In the genomic region with DNA sequence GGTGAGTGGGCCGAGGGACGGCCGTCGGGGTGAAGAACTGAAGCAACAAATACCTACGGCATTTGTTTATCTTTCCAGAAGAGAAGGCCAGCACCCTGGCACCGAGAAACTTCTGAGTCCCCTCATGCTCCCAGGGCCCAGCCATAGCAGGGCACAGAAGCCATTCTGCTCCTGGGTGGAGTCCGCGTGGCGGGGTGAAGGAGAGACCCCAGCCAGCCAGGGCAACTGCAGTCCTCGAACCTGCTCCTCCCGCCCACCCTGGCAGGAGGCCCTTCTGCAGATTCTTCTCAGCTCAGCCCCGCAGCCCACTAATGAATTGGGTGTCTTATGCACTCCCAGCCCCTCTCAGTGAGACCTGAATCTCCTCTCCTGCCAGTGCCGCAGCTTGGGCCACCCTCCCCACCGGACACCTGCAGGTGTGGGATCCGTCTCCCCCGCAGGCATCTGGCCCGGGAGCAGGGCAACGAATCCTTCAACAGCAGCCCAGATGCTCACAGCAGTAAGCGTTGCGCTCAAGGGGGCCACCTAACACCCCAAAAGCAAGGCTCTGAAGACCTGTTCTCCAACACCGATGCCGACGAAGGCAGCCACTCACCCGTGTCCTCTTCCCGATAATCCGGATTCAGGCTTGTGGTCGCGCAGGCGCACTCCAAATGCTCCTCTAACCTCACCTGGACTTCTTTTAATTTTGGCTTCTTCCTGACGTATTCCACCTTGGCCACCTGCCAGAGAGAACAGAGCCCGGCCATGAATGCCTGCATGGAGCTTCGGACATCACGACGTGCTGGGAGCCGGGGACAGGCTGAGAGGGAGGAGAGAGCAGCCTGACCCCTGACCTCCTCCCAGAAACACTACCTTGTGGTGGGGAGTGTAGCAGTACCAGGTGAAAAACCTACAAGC, we compare ENCODE assay signal across 24 cellular contexts. TPM values are rescaled to one million over a fixed set of nuclear protein-coding genes. Genes with fewer than 3 reads are reported as not detected.
DNase-seq lines count a peak whose midpoint lies in the region; ATAC-seq, FAIRE-seq and TF ChIP-seq lines count a peak whose summit lies in the region.
"Had no signal": no experiment of that assay in that cellular context is flagged by ENCODE, and none has a peak within 500 bp of the region (broad histone marks: within the 10 kb centered on the region; RNA-seq: fewer than 3 reads in every experiment).

No MANE protein-coding gene starts in this region.

- no peaks in the 10 kb centered on the region for H3K9me3 Mint-ChIP-seq in natural killer cell
- H3K9me3 Mint-ChIP-seq: HFFc6 had no signal

- H3K36me3 ChIP-seq in WERI-Rb-1 (no peaks in the 10 kb centered on the region), right lobe of liver (no peaks in the 10 kb centered on the region), sigmoid colon (peaks cover 0 to 49% (median 32%) of the 10 kb centered on the region in 4 donors)
- H3K36me3 ChIP-seq: uterus had no signal

- H3K4me3 Mint-ChIP-seq in natural killer cell: no peak overlapping the region
- H3K4me3 Mint-ChIP-seq: HFFc6 had no signal

- TF ChIP-seq EP300 in sigmoid colon (IDR thresholded peaks at IDR 0.05): no peak

- ATAC-seq in right lobe of liver (no peak), natural killer cell (no peak), GM21515 (IDR thresholded peaks at IDR 0.05; ENCODE audit: unreplicated experiment) (no peak)
- ATAC-seq: body of pancreas had no signal

- DNase-seq in WERI-Rb-1 (peak; percentile 48), dorsolateral prefrontal cortex (peak in 1 of 10 donors; percentile 39), right lobe of liver (peak in 2 of 3 donors; percentile 13 to 48), sigmoid colon (peak; percentile 61), natural killer cell (no peak), D721Med (ENCODE audit: insufficient read length, low spot score) (no peak)
- DNase-seq in activated effector memory CD4-positive, alpha-beta T cell treated with anti-CD3 and anti-CD28 coated beads, Interleukin-2, amount 50 U/mL, for 16 hours: no peak
- DNase-seq: activated CD4-positive, alpha-beta T cell treated with anti-CD3 and anti-CD28 coated beads for 4 hours; activated gamma-delta T cell treated with Interleukin-2 at 50 U/mL for 16 hours; Calu3; cerebellar nuclear complex; GM23248; head of caudate nucleus; HFFc6; Karpas-422; mesendoderm; OCI-M1; retina; SHP77 treated with DMSO at 0.1 percent for 48 hours; stimulated activated CD4-positive, alpha-beta T cell treated with anti-CD3 and anti-CD28 coated beads, Interleukin-4, amount 100 ng/mL, for 1 hour; uterus had no signal

- peaks cover 2% of the 10 kb centered on the region for H3K9me3 ChIP-seq in WERI-Rb-1 (ENCODE audit: severe bottlenecking)
- H3K9me3 ChIP-seq in right lobe of liver: no peaks in the 10 kb centered on the region
- no peaks in the 10 kb centered on the region for H3K9me3 ChIP-seq in sigmoid colon
- H3K9me3 ChIP-seq: body of pancreas, uterus had no signal

- intact Hi-C loops in dorsolateral prefrontal cortex (cut with DNase I): loop anchor here in 1 of 2 donors (2.0 kb wide), 1 partner anchor 14 kb away; no protein-coding TSS in a partner anchor
- intact Hi-C loops in right lobe of liver (cut with DNase I): no loop called here
- intact Hi-C loops in sigmoid colon (cut with DNase I): no loop called here
- intact Hi-C loops in natural killer cell (cut with micrococcal nuclease): no loop called here

- no peaks in the 10 kb centered on the region for H3K27me3 Mint-ChIP-seq in natural killer cell (ENCODE audit: low read depth in 2 of 2)

- peaks cover 0 to 5% of the 10 kb centered on the region in 2 donors for H3K4me1 Mint-ChIP-seq in natural killer cell

- TF ChIP-seq POLR2A in right lobe of liver (IDR thresholded peaks at IDR 0.05) (no peak), sigmoid colon (IDR thresholded peaks at IDR 0.05) (no peak)

- H3K27ac Mint-ChIP-seq in natural killer cell: no peak overlapping the region
- H3K27ac Mint-ChIP-seq: HFFc6 had no signal

- WGBS in right lobe of liver (ENCODE audit: insufficient coverage, low coverage, low lambda C conversion rate, missing lambda C conversion rate): 88% methylated on average over 27 of the region's 35 CpGs
- 93 to 94% methylated on average over 35 of the region's 35 CpGs for WGBS in sigmoid colon, 2 donors

- H3K27me3 ChIP-seq in WERI-Rb-1 (ENCODE audit: insufficient read depth, low read depth, severe bottlenecking): no peaks in the 10 kb centered on the region
- H3K27me3 ChIP-seq in dorsolateral prefrontal cortex: no peaks in the 10 kb centered on the region
- H3K27me3 ChIP-seq in right lobe of liver: no peaks in the 10 kb centered on the region
- H3K27me3 ChIP-seq in sigmoid colon: no peaks in the 10 kb centered on the region
- H3K27me3 ChIP-seq: body of pancreas, uterus had no signal

- TF ChIP-seq CTCF in WERI-Rb-1 (IDR thresholded peaks at IDR 0.05; ENCODE audit: low read depth, low read length): no peak
- no peak for TF ChIP-seq CTCF in dorsolateral prefrontal cortex (IDR thresholded peaks at IDR 0.05 in 54 of 56, conservative IDR thresholded peaks at IDR 0.05 in 2 of 56; ENCODE audit: low read depth in 1 of 56, partially characterized antibody in 56 of 56)
- no peak for TF ChIP-seq CTCF in right lobe of liver (IDR thresholded peaks at IDR 0.05)
- no peak for TF ChIP-seq CTCF in sigmoid colon (IDR thresholded peaks at IDR 0.05)
- TF ChIP-seq CTCF in natural killer cell (IDR thresholded peaks at IDR 0.05): no peak
- TF ChIP-seq CTCF in D721Med (IDR thresholded peaks at IDR 0.05; ENCODE audit: insufficient read depth, missing control alignments): no peak

- no peaks in the 10 kb centered on the region for H3K36me3 Mint-ChIP-seq in natural killer cell

- no peak for FAIRE-seq in D721Med (lab: Jason Lieb, UNC)

- H3K27ac ChIP-seq in WERI-Rb-1: no peak overlapping the region
- peak overlapping the region in 55 of 59 donors; percentile 18 to 99 (median 94) for H3K27ac ChIP-seq in dorsolateral prefrontal cortex
- H3K27ac ChIP-seq in right lobe of liver: no peak overlapping the region
- H3K27ac ChIP-seq in sigmoid colon: no peak overlapping the region
- H3K27ac ChIP-seq: C4-2B, GM23248, uterus had no signal

- H3K4me3 ChIP-seq in WERI-Rb-1 (ENCODE audit: low read depth, low read length): no peak overlapping the region
- H3K4me3 ChIP-seq in dorsolateral prefrontal cortex: no peak overlapping the region
- H3K4me3 ChIP-seq in right lobe of liver: no peak overlapping the region
- H3K4me3 ChIP-seq in sigmoid colon: no peak overlapping the region
- H3K4me3 ChIP-seq: body of pancreas, GM23248, uterus had no signal

- peaks cover 0 to 17% (median 7%) of the 10 kb centered on the region in 4 donors for H3K4me1 ChIP-seq in right lobe of liver
- peaks cover 0 to 26% (median 18%) of the 10 kb centered on the region in 4 donors for H3K4me1 ChIP-seq in sigmoid colon
- H3K4me1 ChIP-seq: uterus had no signal

RNA-seq across cellular contexts. Expression of a gene that starts 18.9 kb away (rescaled TPM):
- total RNA-seq in dorsolateral prefrontal cortex (100 to 1,000 TPM in 1 of 120 experiments, 10 to 100 TPM in 119; 30.5 to 103 (median 48.6) TPM), right lobe of liver (10 to 100 TPM in 3 of 6 experiments, 1 to 10 TPM in 3; 2.3 to 20.9 (median 8.4) TPM), sigmoid colon (10 to 100 TPM; 33.9 to 38.5 (median 36.9) TPM), natural killer cell (1 to 10 TPM in 2 of 3 donors, under 1 TPM in 1; 0.86 to 2.0 (median 1.5) TPM)
- 10 to 100 TPM; 19.7 to 21.6 (median 20.0) TPM for polyA plus RNA-seq in sigmoid colon

Comparison
In these comparisons a context has a peak if more than half of its experiments do, and no peak if none do; other contexts are left out.
1. DNase-seq: peak in WERI-Rb-1 (single experiment), right lobe of liver (2 of 3) and sigmoid colon (single experiment); none in natural killer cell (single experiment), activated effector memory CD4-positive, alpha-beta T cell treated with anti-CD3 and anti-CD28 coated beads, Interleukin-2, amount 50 U/mL, for 16 hours (single experiment) and D721Med (single experiment).
2. H3K27ac ChIP-seq: peak in dorsolateral prefrontal cortex (55 of 59); none in WERI-Rb-1 (single experiment), right lobe of liver (0 of 3) and sigmoid colon (0 of 4).